21 cellular contexts compared by ENCODE assay signal in genomic region chr2:113878743-113879142, GRCh38. TPM values are rescaled to one million over a fixed set of nuclear protein-coding genes. Genes with fewer than 3 reads are reported as not detected.
DNase-seq lines count a peak whose midpoint lies in the region; ATAC-seq, FAIRE-seq and TF ChIP-seq lines count a peak whose summit lies in the region.
"Had no signal": no experiment of that assay in that cellular context is flagged by ENCODE, and none has a peak within 500 bp of the region (broad histone marks: within the 10 kb centered on the region; RNA-seq: fewer than 3 reads in every experiment).

No MANE protein-coding gene starts in this region.

- no peak overlapping the region for H3K9ac ChIP-seq in IMR-90 (ENCODE audit: low read depth, low read length)
- H3K9ac ChIP-seq in MM.1S (ENCODE audit: low read length): no peak overlapping the region

- H3K36me3 ChIP-seq in IMR-90 (ENCODE audit: control insufficient read depth, insufficient read depth, low read length): peaks cover 2% of the 10 kb centered on the region
- no peaks in the 10 kb centered on the region for H3K36me3 ChIP-seq in small intestine (ENCODE audit: control insufficient read depth in 2 of 2, insufficient read depth in 2 of 2, low read length in 2 of 2)
- no peaks in the 10 kb centered on the region for H3K36me3 ChIP-seq in MM.1S (replicated peaks; ENCODE audit: insufficient read depth, low read length)
- H3K36me3 ChIP-seq: BE2C, esophagus squamous epithelium, left ventricle myocardium inferior, thyroid gland had no signal

- dilution Hi-C loops in IMR-90 (cut with HindIII; ENCODE audit: low sequenced_read_pairs, unreplicated experiment): no loop called here

- H3K9me3 ChIP-seq in IMR-90 (ENCODE audit: control insufficient read depth, insufficient read depth, low read length): no peaks in the 10 kb centered on the region
- H3K9me3 ChIP-seq in small intestine (ENCODE audit: control insufficient read depth, low read depth): no peaks in the 10 kb centered on the region
- H3K9me3 ChIP-seq in MM.1S (replicated peaks; ENCODE audit: insufficient read depth, low read length): no peaks in the 10 kb centered on the region
- H3K9me3 ChIP-seq: BE2C, esophagus squamous epithelium, left ventricle myocardium inferior, thyroid gland had no signal

- peak overlapping the region; percentile 72; the same call in 1 of the 2 replicates for H4K5ac ChIP-seq in IMR-90 (ENCODE audit: low read depth, low read length)

- POLR2A ChIA-PET in IMR-90 (lab: Charles Lee; ENCODE audit: unreplicated experiment): no interaction called here

- H3K9me1 ChIP-seq in IMR-90 (ENCODE audit: insufficient read depth, low read length): peaks cover 2% of the 10 kb centered on the region

- no peak for TF ChIP-seq POLR2A in IMR-90 (IDR thresholded peaks at IDR 0.05; ENCODE audit: low read depth, low read length)

- peaks cover 0 to 7% of the 10 kb centered on the region in 2 experiments; a peak in 1 of 4 replicates for H3K79me1 ChIP-seq in IMR-90 (ENCODE audit: low read depth in 1 of 2, low read length in 2 of 2)

- no peak for DNase-seq in activated naive CD4-positive, alpha-beta T cell treated with anti-CD3 and anti-CD28 coated beads for 36 hours
- no peak for DNase-seq in activated naive CD4-positive, alpha-beta T cell (lab: John Stamatoyannopoulos, UW)
- DNase-seq in IMR-90 (no peak), small intestine (peak; percentile 43), mesothelial cell of epicardium (ENCODE audit: low spot score in 2 of 2, unreplicated experiment in 2 of 2) (no peak), MM.1S (no peak), cerebellar cortex (ENCODE audit: low spot score) (no peak)
- DNase-seq in activated T-helper 2 cell treated with anti-CD3 and anti-CD28 coated beads, Interferon-gamma antibody, Interleukin-2, Interleukin-4, amounts not matched to agents 10 μg/mL and 5 μg/mL and 100 μg/mL, durations not matched to agents 14 hours and 24 hours and 36 hours (ENCODE audit: low spot score): no peak
- DNase-seq: aorta; BE2C; esophagus squamous epithelium; hippocampal formation; left ventricle myocardium inferior; NCI-H1436 treated with DMSO at 0.1 percent for 48 hours; NCI-H526; retina; SHP77; stimulated activated CD4-positive, alpha-beta T cell treated with anti-CD3 and anti-CD28 coated beads, Interleukin-2, amount 100 ng/mL, for 24 hours; thyroid gland had no signal

- no peak overlapping the region for H3K27ac ChIP-seq in IMR-90 (ENCODE audit: insufficient read depth, low read length)
- peak overlapping the region in 1 of 2 donors; percentile 78 for H3K27ac ChIP-seq in small intestine (ENCODE audit: low read depth in 1 of 2, low read length in 1 of 2)
- no peak overlapping the region for H3K27ac ChIP-seq in MM.1S (ENCODE audit: low read length)
- H3K27ac ChIP-seq: coronary artery, thyroid gland had no signal

- no peak overlapping the region for H4K91ac ChIP-seq in IMR-90 (ENCODE audit: insufficient read depth, low read depth, low read length)

- peaks cover 14% of the 10 kb centered on the region for H3K36me3 Mint-ChIP-seq in activated naive CD4-positive, alpha-beta T cell treated with anti-CD3 and anti-CD28 coated beads for 36 hours (ENCODE audit: low read depth)
- H3K36me3 Mint-ChIP-seq in activated T-helper 2 cell treated with anti-CD3 and anti-CD28 coated beads, Interferon-gamma antibody, Interleukin-2, Interleukin-4, amounts not matched to agents 10 μg/mL and 5 μg/mL and 100 μg/mL, durations not matched to agents 14 hours and 24 hours and 36 hours (ENCODE audit: low read depth): peaks cover 37% of the 10 kb centered on the region
- H3K36me3 Mint-ChIP-seq in mesothelial cell of epicardium: no peaks in the 10 kb centered on the region

- peaks cover 10% of the 10 kb centered on the region for H3K4me1 ChIP-seq in IMR-90 (ENCODE audit: control insufficient read depth, insufficient read depth, low read length)
- H3K4me1 ChIP-seq in small intestine (ENCODE audit: control insufficient read depth in 2 of 2, insufficient read depth in 1 of 2, low read depth in 1 of 2, low read length in 1 of 2): peaks cover 0 to 6% of the 10 kb centered on the region in 2 donors
- H3K4me1 ChIP-seq in MM.1S (ENCODE audit: low read length): no peaks in the 10 kb centered on the region
- H3K4me1 ChIP-seq: BE2C had no signal

- in situ Hi-C loops in IMR-90 (cut with MboI; ENCODE audit: low sequenced_read_pairs): no loop called here

- no peaks in the 10 kb centered on the region for H3K9me3 Mint-ChIP-seq in activated naive CD4-positive, alpha-beta T cell treated with anti-CD3 and anti-CD28 coated beads for 36 hours
- H3K9me3 Mint-ChIP-seq in activated T-helper 2 cell treated with anti-CD3 and anti-CD28 coated beads, Interferon-gamma antibody, Interleukin-2, Interleukin-4, amounts not matched to agents 10 μg/mL and 5 μg/mL and 100 μg/mL, durations not matched to agents 14 hours and 24 hours and 36 hours: no peaks in the 10 kb centered on the region
- no peaks in the 10 kb centered on the region for H3K9me3 Mint-ChIP-seq in mesothelial cell of epicardium
- H3K9me3 Mint-ChIP-seq: natural killer cell treated with Interleukin-12 subunit alpha and Interleukin-12 subunit beta and Interleukin-15 and Interleukin-18, amount 100 ng/mL, for 72 hours had no signal

- H3K4me3 Mint-ChIP-seq in activated naive CD4-positive, alpha-beta T cell treated with anti-CD3 and anti-CD28 coated beads for 36 hours: no peak overlapping the region
- no peak overlapping the region for H3K4me3 Mint-ChIP-seq in activated T-helper 2 cell treated with anti-CD3 and anti-CD28 coated beads, Interferon-gamma antibody, Interleukin-2, Interleukin-4, amounts not matched to agents 10 μg/mL and 5 μg/mL and 100 μg/mL, durations not matched to agents 14 hours and 24 hours and 36 hours (ENCODE audit: low read depth)
- no peak overlapping the region for H3K4me3 Mint-ChIP-seq in mesothelial cell of epicardium
- H3K4me3 Mint-ChIP-seq: natural killer cell treated with Interleukin-12 subunit alpha and Interleukin-12 subunit beta and Interleukin-15 and Interleukin-18, amount 100 ng/mL, for 72 hours had no signal

- H3F3A ChIP-seq in MM.1S (ENCODE audit: insufficient read depth, low read length): no peaks in the 10 kb centered on the region

- H3K23ac ChIP-seq in IMR-90 (ENCODE audit: low read depth, low read length): no peak overlapping the region

- peaks cover 48% of the 10 kb centered on the region for H3K4me1 Mint-ChIP-seq in activated naive CD4-positive, alpha-beta T cell treated with anti-CD3 and anti-CD28 coated beads for 36 hours (ENCODE audit: low read depth)
- H3K4me1 Mint-ChIP-seq in activated T-helper 2 cell treated with anti-CD3 and anti-CD28 coated beads, Interferon-gamma antibody, Interleukin-2, Interleukin-4, amounts not matched to agents 10 μg/mL and 5 μg/mL and 100 μg/mL, durations not matched to agents 14 hours and 24 hours and 36 hours (ENCODE audit: low read depth): peaks cover 40% of the 10 kb centered on the region
- H3K4me1 Mint-ChIP-seq in mesothelial cell of epicardium: peaks cover 25% of the 10 kb centered on the region

- no peak overlapping the region for H2BK15ac ChIP-seq in IMR-90 (ENCODE audit: low read depth, low read length)

- no peak overlapping the region for H2BK120ac ChIP-seq in IMR-90 (ENCODE audit: low read depth, low read length)

- H2AFZ ChIP-seq in IMR-90 (replicated peaks; ENCODE audit: low read length, poor library complexity): no peak overlapping the region
- H2AFZ ChIP-seq in MM.1S (ENCODE audit: low read length): no peak overlapping the region

- H3K79me2 ChIP-seq in MM.1S (ENCODE audit: low read length): 0 out of 2 replicates have a peak, but pooled peaks cover 2% of the 10 kb centered on the region

- H2AK5ac ChIP-seq in IMR-90 (ENCODE audit: low read depth, low read length): no peak overlapping the region

- no peak overlapping the region for H3K4me3 ChIP-seq in IMR-90 (ENCODE audit: insufficient read depth, low read depth, low read length)
- no peak overlapping the region for H3K4me3 ChIP-seq in small intestine (ENCODE audit: low read depth in 1 of 2, low read length in 2 of 2)
- H3K4me3 ChIP-seq in MM.1S (ENCODE audit: low read length): no peak overlapping the region
- H3K4me3 ChIP-seq: coronary artery, esophagus squamous epithelium, left ventricle myocardium inferior, thyroid gland had no signal

- TF ChIP-seq CTCF in IMR-90 (conservative IDR thresholded peaks at IDR 0.05; ENCODE audit: low read depth, low read length): no peak
- TF ChIP-seq CTCF in mesothelial cell of epicardium (IDR thresholded peaks at IDR 0.05; ENCODE audit: unreplicated experiment): no peak
- TF ChIP-seq CTCF in MM.1S (IDR thresholded peaks at IDR 0.05; ENCODE audit: low read length): no peak

- CTCF ChIA-PET in activated naive CD4-positive, alpha-beta T cell treated with anti-CD3 and anti-CD28 coated beads for 36 hours (lab: Charles Lee): interaction anchor here (0.8 to 2.4 kb wide), 5 partner anchors 10 to 274 kb away, joined by 3 to 7 read pairs (median 3); no protein-coding TSS in a partner anchor
- CTCF ChIA-PET in IMR-90 (lab: Yijun Ruan, JAX): no interaction called here

- peak overlapping the region; percentile 26; the same call in 1 of the 2 replicates for H3K4ac ChIP-seq in IMR-90 (ENCODE audit: low read depth, low read length)

- no peak for FAIRE-seq in small intestine (lab: Jason Lieb, UNC)

- no peak overlapping the region for H3K18ac ChIP-seq in IMR-90 (ENCODE audit: low read depth, low read length)

- H3K27me3 Mint-ChIP-seq in activated naive CD4-positive, alpha-beta T cell treated with anti-CD3 and anti-CD28 coated beads for 36 hours (ENCODE audit: low read depth): no peaks in the 10 kb centered on the region
- H3K27me3 Mint-ChIP-seq in activated T-helper 2 cell treated with anti-CD3 and anti-CD28 coated beads, Interferon-gamma antibody, Interleukin-2, Interleukin-4, amounts not matched to agents 10 μg/mL and 5 μg/mL and 100 μg/mL, durations not matched to agents 14 hours and 24 hours and 36 hours (ENCODE audit: low read depth): no peaks in the 10 kb centered on the region
- no peaks in the 10 kb centered on the region for H3K27me3 Mint-ChIP-seq in mesothelial cell of epicardium (ENCODE audit: low read depth)
- H3K27me3 Mint-ChIP-seq: natural killer cell treated with Interleukin-12 subunit alpha and Interleukin-12 subunit beta and Interleukin-15 and Interleukin-18, amount 100 ng/mL, for 72 hours had no signal

- intact Hi-C loops in activated naive CD4-positive, alpha-beta T cell treated with anti-CD3 and anti-CD28 coated beads for 36 hours (cut with micrococcal nuclease): no loop called here
- intact Hi-C loops in IMR-90 (cut with micrococcal nuclease): no loop called here
- intact Hi-C loops in activated T-helper 2 cell treated with anti-CD3 and anti-CD28 coated beads, Interferon-gamma antibody, Interleukin-2, Interleukin-4, amounts not matched to agents 10 μg/mL and 5 μg/mL and 100 μg/mL, durations not matched to agents 14 hours and 24 hours and 36 hours (cut with micrococcal nuclease): no loop called here

- H4K20me1 ChIP-seq in IMR-90 (ENCODE audit: insufficient read depth, low read length): no peaks in the 10 kb centered on the region
- no peaks in the 10 kb centered on the region for H4K20me1 ChIP-seq in MM.1S (ENCODE audit: insufficient read depth, low read length)

- TF ChIP-seq RAD21 in IMR-90 (IDR thresholded peaks at IDR 0.05; ENCODE audit: low read length): no peak

- no peak for ATAC-seq in IMR-90 (ENCODE audit: low read depth)
- ATAC-seq: natural killer cell treated with Interleukin-12 subunit alpha and Interleukin-12 subunit beta and Interleukin-15 and Interleukin-18, amount 100 ng/mL, for 72 hours had no signal

- H3K9me2 ChIP-seq in MM.1S (replicated peaks; ENCODE audit: insufficient read depth, low read length): no peaks in the 10 kb centered on the region

- peak overlapping the region; percentile 34 for H3K27ac Mint-ChIP-seq in activated naive CD4-positive, alpha-beta T cell treated with anti-CD3 and anti-CD28 coated beads for 36 hours
- peak overlapping the region; percentile 74 for H3K27ac Mint-ChIP-seq in activated T-helper 2 cell treated with anti-CD3 and anti-CD28 coated beads, Interferon-gamma antibody, Interleukin-2, Interleukin-4, amounts not matched to agents 10 μg/mL and 5 μg/mL and 100 μg/mL, durations not matched to agents 14 hours and 24 hours and 36 hours
- no peak overlapping the region for H3K27ac Mint-ChIP-seq in mesothelial cell of epicardium

- no CpG with 5 or more reads among the region's 1 CpG for WGBS in IMR-90 (ENCODE audit: extremely low coverage in 2 of 2, insufficient read length in 1 of 2), 2 experiments
- WGBS in small intestine, 3 donors: 17 to 53% (median 45%) methylated on average over 1 of the region's 1 CpG

- H2AK9ac ChIP-seq in IMR-90 (replicated peaks; ENCODE audit: low read depth, low read length, poor library complexity): no peak overlapping the region

- H3K27me3 ChIP-seq in IMR-90 (ENCODE audit: control insufficient read depth, insufficient read depth, low read length) (no peaks in the 10 kb centered on the region), small intestine (ENCODE audit: control insufficient read depth in 2 of 2, insufficient read depth in 2 of 2, low read length in 2 of 2) (no peaks in the 10 kb centered on the region), MM.1S (replicated peaks; ENCODE audit: insufficient read depth, low read length) (no peaks in the 10 kb centered on the region)
- H3K27me3 ChIP-seq: BE2C, esophagus squamous epithelium, thyroid gland had no signal

- no peak overlapping the region for H4K8ac ChIP-seq in IMR-90 (ENCODE audit: low read depth in 2 of 2, low read length in 2 of 2)

- H3K14ac ChIP-seq in IMR-90 (replicated peaks; ENCODE audit: low read depth, low read length): no peak overlapping the region

- BruUV-seq in IMR-90 (replicated peaks; lab: Mats Ljungman, UMichigan): no TSS peak

- H3K56ac ChIP-seq in IMR-90 (ENCODE audit: extremely low read depth, insufficient read depth, low read length): no peak overlapping the region

- H3K4me2 ChIP-seq in IMR-90 (ENCODE audit: low read depth, low read length): no peak overlapping the region
- no peak overlapping the region for H3K4me2 ChIP-seq in MM.1S (ENCODE audit: low read depth, low read length)

- H2BK20ac ChIP-seq in IMR-90 (ENCODE audit: low read depth, low read length): no peak overlapping the region

- no peak overlapping the region for H2BK5ac ChIP-seq in IMR-90 (ENCODE audit: low read depth, low read length, poor library complexity, severe bottlenecking)

RNA-seq across cellular contexts. Expression of gene ACTR3, which starts 11.1 kb away (rescaled TPM):
- total RNA-seq in activated naive CD4-positive, alpha-beta T cell treated with anti-CD3 and anti-CD28 coated beads for 36 hours: 100 to 1,000 TPM; 516 to 536 TPM
- 307 and 645 TPM in 2 replicates for total RNA-seq in IMR-90 (2012; rRNA removed)
- polyA plus RNA-seq in IMR-90 (2012; rRNA removed): 201 and 246 TPM in 2 replicates
- 28.9 and 70.5 TPM in 2 replicates for polyA plus RNA-seq in IMR-90 (2012; cell fraction: cytosol; rRNA removed)
- 8.1 and 74.7 TPM in 2 replicates for polyA plus RNA-seq in IMR-90 (2012; cell fraction: nucleus; rRNA removed; ENCODE audit: low replicate concordance)
- 521 and 530 TPM in 2 replicates for total RNA-seq in activated T-helper 2 cell treated with anti-CD3 and anti-CD28 coated beads, Interferon-gamma antibody, Interleukin-2, Interleukin-4, amounts not matched to agents 10 μg/mL and 5 μg/mL and 100 μg/mL, durations not matched to agents 14 hours and 24 hours and 36 hours
- polyA plus RNA-seq in small intestine: 10 to 100 TPM; 78.9 to 97.6 (median 93.3) TPM
- total RNA-seq in mesothelial cell of epicardium: 150 to 163 TPM (median 151 TPM) in 3 replicates
